In the genomic region with DNA sequence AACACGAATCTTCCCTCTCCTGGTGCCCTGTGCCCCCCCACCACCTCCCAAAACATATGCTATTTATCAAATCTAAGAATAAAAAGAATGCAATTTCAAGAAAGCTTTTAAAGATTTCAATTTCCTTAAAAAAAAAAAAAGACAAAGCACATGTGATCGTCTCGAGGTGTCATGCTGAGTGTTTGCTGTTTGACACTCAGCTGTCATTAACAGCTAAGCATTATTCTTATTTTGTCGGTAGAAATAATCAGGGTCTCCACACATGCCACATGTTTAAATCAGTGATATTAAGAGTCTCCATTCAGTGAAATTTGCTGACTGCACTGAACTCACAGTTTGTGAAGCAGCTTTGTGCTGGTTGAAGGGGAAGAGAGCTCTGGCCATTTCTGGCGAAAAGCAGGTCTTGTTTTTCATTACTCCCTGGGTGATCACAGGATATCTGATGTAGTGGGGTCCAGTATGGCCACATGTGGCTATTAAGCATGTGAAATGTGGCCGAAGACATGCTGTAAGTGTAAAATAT, we compare ENCODE assay signal across 29 cellular contexts.
"Had no signal": no experiment of that assay in that cellular context is flagged by ENCODE, and none has a peak within 500 bp of the region (broad histone marks: within the 10 kb centered on the region; RNA-seq: fewer than 3 reads in every experiment).

No MANE protein-coding gene starts in this region.

- FAIRE-seq: islet of Langerhans, kidney, pancreas, small intestine had no signal

- H3K27me3 ChIP-seq: left lung, pancreas, sigmoid colon, spleen, tibial nerve, uterus had no signal

- H3K27ac ChIP-seq: left lung, lower lobe of right lung, pancreas, prostate gland, sigmoid colon, spleen, tibial nerve, uterus had no signal

- H3K4me1 ChIP-seq: left lung, lower lobe of right lung, pancreas, prostate gland, sigmoid colon, spleen, tibial nerve, uterus had no signal

- DNase-seq: hypothalamus; immature natural killer cell; kidney; left colon; left lung; lower lobe of right lung; mammary epithelial cell; mesenchymal stem cell; naive B cell; natural killer cell; nephron progenitor cell; nucleus accumbens; pancreas; posterior cingulate gyrus; retina; right cardiac atrium; sigmoid colon; small intestine; spleen; stimulated activated CD4-positive, alpha-beta T cell treated with anti-CD3 and anti-CD28 coated beads, Interleukin-4, amount 100 ng/mL, for 4 hours; stimulated activated CD8-positive, alpha-beta memory T cell treated with anti-CD3 and anti-CD28 coated beads, Interleukin-4, amount 100 ng/mL, for 48 hours; stimulated activated naive CD4-positive, alpha-beta T cell treated with Interleukin-2 at 50 U/mL for 16 hours; stimulated activated naive CD8-positive, alpha-beta T cell treated with anti-CD3 and anti-CD28 coated beads, Interleukin-15, amount 100 ng/mL, for 72 hours; substantia nigra; uterus had no signal

- H3K36me3 ChIP-seq: left lung, lower lobe of right lung, pancreas, prostate gland, sigmoid colon, spleen, tibial nerve, uterus had no signal

- H3K9me3 ChIP-seq: left lung, lower lobe of right lung, pancreas, prostate gland, sigmoid colon, spleen, tibial nerve, uterus had no signal

- ATAC-seq: left colon; left lung; lower lobe of right lung; natural killer cell; pancreas; right cardiac atrium; stimulated activated memory B cell treated with anti-CD40 and anti-IgM and Interleukin-4, amounts not matched to agents 10 μg/mL and 1 μg/mL and 100 μg/mL, for 72 hours; stimulated activated naive CD8-positive, alpha-beta T cell treated with anti-CD3 and anti-CD28 coated beads, Interleukin-15, amount 100 ng/mL, for 72 hours had no signal

- H3K4me3 ChIP-seq: left lung, lower lobe of right lung, pancreas, prostate gland, sigmoid colon, spleen, tibial nerve, uterus had no signal
